25 cellular contexts compared by ENCODE assay signal in the genomic region with DNA sequence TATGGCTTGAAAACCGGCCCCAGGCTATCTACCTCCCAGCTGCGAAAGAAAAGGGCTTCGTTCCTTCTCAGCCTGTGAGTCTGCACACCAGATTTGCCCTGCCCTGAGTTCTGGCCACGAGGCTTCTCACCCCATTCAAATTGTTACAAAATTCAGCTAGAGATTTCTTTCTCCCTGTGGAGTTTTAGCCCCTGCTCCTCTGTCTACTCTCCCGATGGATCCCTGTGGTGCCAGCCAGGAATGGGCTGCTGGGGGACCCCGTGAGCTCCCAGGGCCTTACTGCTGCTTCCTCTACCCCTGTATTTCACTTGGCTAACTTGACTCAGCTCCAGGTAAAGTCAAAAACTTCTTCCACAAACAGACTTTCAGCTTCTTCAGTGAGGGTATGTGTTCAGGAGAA.
"Had no signal": no experiment of that assay in that cellular context is flagged by ENCODE, and none has a peak within 500 bp of the region (broad histone marks: within the 10 kb centered on the region; RNA-seq: fewer than 3 reads in every experiment).

No MANE protein-coding gene starts in this region.

- H3K27me3 ChIP-seq: pancreas, right lobe of liver, sigmoid colon, thyroid gland, tibial nerve, upper lobe of left lung, vagina had no signal

- H3K9me3 Mint-ChIP-seq: natural killer cell; nephron; stimulated activated memory B cell treated with anti-CD40 and anti-IgM and Interleukin-4, amounts not matched to agents 10 μg/mL and 1 μg/mL and 100 μg/mL, for 72 hours; stimulated activated naive CD8-positive, alpha-beta T cell treated with anti-CD3 and anti-CD28 coated beads, Interleukin-15, Interleukin-2, amounts not matched to agents 100 ng/mL and 50 ng/mL, for 24 hours had no signal

- H3K36me3 ChIP-seq: neutrophil, pancreas, prostate gland, right lobe of liver, sigmoid colon, stomach, thoracic aorta, thyroid gland, tibial nerve, upper lobe of left lung, vagina had no signal

- FAIRE-seq: pancreas, small intestine, urothelium cell line had no signal

- H3K4me3 Mint-ChIP-seq: naive thymus-derived CD4-positive, alpha-beta T cell; natural killer cell; nephron; stimulated activated memory B cell treated with anti-CD40 and anti-IgM and Interleukin-4, amounts not matched to agents 10 μg/mL and 1 μg/mL and 100 μg/mL, for 72 hours; stimulated activated naive CD8-positive, alpha-beta T cell treated with anti-CD3 and anti-CD28 coated beads, Interleukin-15, Interleukin-2, amounts not matched to agents 100 ng/mL and 50 ng/mL, for 24 hours had no signal

- H3K4me1 Mint-ChIP-seq: natural killer cell; nephron; stimulated activated memory B cell treated with anti-CD40 and anti-IgM and Interleukin-4, amounts not matched to agents 10 μg/mL and 1 μg/mL and 100 μg/mL, for 72 hours had no signal

- H3K36me3 Mint-ChIP-seq: natural killer cell; stimulated activated memory B cell treated with anti-CD40 and anti-IgM and Interleukin-4, amounts not matched to agents 10 μg/mL and 1 μg/mL and 100 μg/mL, for 72 hours had no signal

- H3K4me3 ChIP-seq: pancreas, prostate gland, right lobe of liver, sigmoid colon, stomach, thoracic aorta, thyroid gland, tibial nerve, upper lobe of left lung, vagina had no signal

- H3K9me3 ChIP-seq: neutrophil, pancreas, prostate gland, right lobe of liver, sigmoid colon, stomach, thoracic aorta, thyroid gland, tibial nerve, upper lobe of left lung, vagina had no signal

- H3K27ac Mint-ChIP-seq: natural killer cell; nephron; stimulated activated memory B cell treated with anti-CD40 and anti-IgM and Interleukin-4, amounts not matched to agents 10 μg/mL and 1 μg/mL and 100 μg/mL, for 72 hours; stimulated activated naive CD8-positive, alpha-beta T cell treated with anti-CD3 and anti-CD28 coated beads, Interleukin-15, Interleukin-2, amounts not matched to agents 100 ng/mL and 50 ng/mL, for 24 hours had no signal

- ATAC-seq: naive thymus-derived CD4-positive, alpha-beta T cell; natural killer cell; pancreas; right cardiac atrium; right lobe of liver; stimulated activated memory B cell treated with anti-CD40 and anti-IgM and Interleukin-4, amounts not matched to agents 10 μg/mL and 1 μg/mL and 100 μg/mL, for 72 hours had no signal

- DNase-seq: naive thymus-derived CD4-positive, alpha-beta T cell; natural killer cell; pancreas; right lobe of liver; sigmoid colon; small intestine; stimulated activated CD4-positive, alpha-beta T cell treated with anti-CD3 and anti-CD28 coated beads, Interleukin-15, amount 100 ng/mL, for 24 hours; stimulated activated CD4-positive, alpha-beta T cell treated with anti-CD3 and anti-CD28 coated beads, Interleukin-2, amount 100 ng/mL, for 24 hours; stimulated activated CD4-positive, alpha-beta T cell treated with anti-CD3 and anti-CD28 coated beads, Interleukin-2, amount 100 ng/mL, for 48 hours; stimulated activated CD4-positive, alpha-beta T cell treated with anti-CD3 and anti-CD28 coated beads, Interleukin-4, amount 100 ng/mL, for 24 hours; stimulated activated naive CD4-positive, alpha-beta T cell treated with Interleukin-2 at 50 U/mL for 16 hours; stomach; thyroid gland; trophoblast cell; upper lobe of left lung had no signal

- H3K27ac ChIP-seq: neutrophil, pancreas, prostate gland, right lobe of liver, sigmoid colon, stomach, thoracic aorta, thyroid gland, tibial nerve, upper lobe of left lung, vagina had no signal

- H3K4me1 ChIP-seq: pancreas, prostate gland, right lobe of liver, sigmoid colon, stomach, thyroid gland, tibial nerve, upper lobe of left lung, vagina had no signal
